ENCODE assay signal across 9 cellular contexts in genomic region chr16:4944333-4945281, GRCh38. TPM values are rescaled to one million over a fixed set of nuclear protein-coding genes. Genes with fewer than 3 reads are reported as not detected.
A peak's percentile ranks its signal among the peaks of the same experiment; 100 is the strongest.
DNase-seq lines count a peak whose midpoint lies in the region; ATAC-seq and TF ChIP-seq lines count a peak whose summit lies in the region.
"Had no signal": no experiment of that assay in that cellular context is flagged by ENCODE, and none has a peak within 500 bp of the region (broad histone marks: within the 10 kb centered on the region; RNA-seq: fewer than 3 reads in every experiment).

No MANE protein-coding gene starts in this region.

- no peaks in the 10 kb centered on the region for H3K9me3 Mint-ChIP-seq in endothelial cell (ENCODE audit: unreplicated experiment)

- peak; percentile 92 to 94 for ATAC-seq in left cardiac atrium
- ATAC-seq in sciatic nerve: peak; percentile 93
- ATAC-seq in GM21423 (IDR thresholded peaks at IDR 0.05; ENCODE audit: unreplicated experiment): no peak

- peaks cover 7% of the 10 kb centered on the region for H3K27me3 Mint-ChIP-seq in endothelial cell (ENCODE audit: unreplicated experiment)

- DNase-seq in DMS53 (lab: John Stamatoyannopoulos, UW) (peak; percentile 95), NCI-H1105 treated with DMSO at 0.1 percent for 48 hours (lab: John Stamatoyannopoulos, UW) (peak; percentile 73), left cardiac atrium (peak; percentile 93), sciatic nerve (ENCODE audit: low spot score) (peak; percentile 92), endothelial cell (ENCODE audit: low spot score) (no peak)
- no peak for DNase-seq in stimulated activated CD4-positive, alpha-beta T cell treated with anti-CD3 and anti-CD28 coated beads, Interleukin-2, amount 100 ng/mL, for 24 hours

- TF ChIP-seq CTCF in WI38 (IDR thresholded peaks at IDR 0.05; ENCODE audit: low read depth, low read length): no peak
- TF ChIP-seq CTCF in endothelial cell (IDR thresholded peaks at IDR 0.05; ENCODE audit: unreplicated experiment): no peak

- no peak overlapping the region for H3K27ac Mint-ChIP-seq in endothelial cell (ENCODE audit: unreplicated experiment)

- H3K4me3 Mint-ChIP-seq in endothelial cell (ENCODE audit: unreplicated experiment): no peak overlapping the region

- H3K4me3 ChIP-seq in WI38 (ENCODE audit: low read depth, low read length): peak overlapping the region; percentile 29

- H3K4me1 Mint-ChIP-seq in endothelial cell (ENCODE audit: unreplicated experiment): peaks cover 5% of the 10 kb centered on the region

- intact Hi-C loops in left cardiac atrium (cut with DNase I): no loop called here
- intact Hi-C loops in sciatic nerve (cut with DNase I): no loop called here

- H3K36me3 Mint-ChIP-seq in endothelial cell (ENCODE audit: low read depth, unreplicated experiment): no peaks in the 10 kb centered on the region

RNA-seq across cellular contexts. Expression of gene PPL, which starts 7.7 kb away (rescaled TPM):
- total RNA-seq in left cardiac atrium: 10 to 100 TPM in 1 of 2 donors, 1 to 10 TPM in 1; 6.1 to 15.8 TPM
- 85.1 TPM for total RNA-seq in sciatic nerve
- total RNA-seq in endothelial cell (ENCODE audit: unreplicated experiment): 1.1 TPM
- total RNA-seq: mononuclear cell had no signal

RNA-seq across cellular contexts. Expression of gene SEC14L5, which starts 13.5 kb away (rescaled TPM):
- 1 to 10 TPM in 1 of 2 donors, under 1 TPM in 1; 0.58 to 2.3 TPM for total RNA-seq in left cardiac atrium
- 43.1 TPM for total RNA-seq in sciatic nerve
- total RNA-seq in endothelial cell (ENCODE audit: unreplicated experiment): 0.05 TPM

Comparison
In these comparisons a context has a peak if more than half of its experiments do, and no peak if none do; other contexts are left out.
1. DNase-seq: peak in DMS53 (single experiment), NCI-H1105 treated with DMSO at 0.1 percent for 48 hours (single experiment), left cardiac atrium (single experiment) and sciatic nerve (single experiment); none in stimulated activated CD4-positive, alpha-beta T cell treated with anti-CD3 and anti-CD28 coated beads, Interleukin-2, amount 100 ng/mL, for 24 hours (0 of 2) and endothelial cell (single experiment).
2. RNA of gene SEC14L5, which starts 13.5 kb away (total RNA-seq): 43.1 TPM in sciatic nerve (single experiment); 0.58 to 2.3 TPM in left cardiac atrium and 0.05 TPM in endothelial cell (single experiment); every median in the first group is over 10 times any median in the second.